In genomic region chr19:39110263-39110967, GRCh38 we compare ENCODE assay signal across 8 cellular contexts. TPM values are rescaled to one million over a fixed set of nuclear protein-coding genes. Genes with fewer than 3 reads are reported as not detected.
A peak's percentile ranks its signal among the peaks of the same experiment; 100 is the strongest.
DNase-seq lines count a peak whose midpoint lies in the region; ATAC-seq and TF ChIP-seq lines count a peak whose summit lies in the region.

No MANE protein-coding gene starts in this region.

- intact Hi-C loops in MCF 10A (cut with micrococcal nuclease): loop anchor here (1.0 to 5.0 kb wide), 2 partner anchors 58 to 148 kb away; no protein-coding TSS in a partner anchor

- H3K27me3 Mint-ChIP-seq in WTC11 (ENCODE audit: low read depth) (peaks cover 9% of the 10 kb centered on the region; the same call in 1 of the 2 replicates), MCF 10A (ENCODE audit: insufficient read depth, unreplicated experiment) (no peaks in the 10 kb centered on the region)

- TF ChIP-seq CTCF in GM10266 (IDR thresholded peaks at IDR 0.05; ENCODE audit: control insufficient read depth, insufficient read depth, low read depth, missing control alignments) (peak; percentile 86), WTC11 (IDR thresholded peaks at IDR 0.05) (peak; percentile 84), MCF 10A (IDR thresholded peaks at IDR 0.05; ENCODE audit: unreplicated experiment) (peak; percentile 81)

- no TSS peak for BruUV-seq in MCF 10A (replicated peaks; lab: Mats Ljungman, UMichigan)

- CTCF ChIA-PET in WTC11 (lab: Charles Lee): interaction anchor here (0.9 kb wide), 1 partner anchor 8 kb away, joined by 4 read pairs; no protein-coding TSS in a partner anchor
- CTCF ChIA-PET in MCF 10A (lab: Yijun Ruan, JAX): interaction anchor here (0.5 to 6.0 kb wide), 25 partner anchors 9 to 1029 kb away, joined by 3 to 65 read pairs (median 4); partner anchors contain the start of gene FAM98C

- H3K4me3 Mint-ChIP-seq in WTC11: no peak overlapping the region
- no peak overlapping the region for H3K4me3 Mint-ChIP-seq in MCF 10A (ENCODE audit: unreplicated experiment)

- H3K27me3 ChIP-seq in layer of hippocampus (ENCODE audit: control insufficient read depth, insufficient read depth, low read length): no peaks in the 10 kb centered on the region

- H3K27ac Mint-ChIP-seq in WTC11 (no peak overlapping the region; the same call in 1 of the 2 replicates), MCF 10A (ENCODE audit: low read depth, unreplicated experiment) (no peak overlapping the region)

- H3K4me1 Mint-ChIP-seq in WTC11 (peaks cover 10% of the 10 kb centered on the region), MCF 10A (ENCODE audit: insufficient read depth, unreplicated experiment) (peaks cover 30% of the 10 kb centered on the region)

- no peaks in the 10 kb centered on the region for H3K9me3 Mint-ChIP-seq in WTC11
- H3K9me3 Mint-ChIP-seq in MCF 10A (ENCODE audit: unreplicated experiment): no peaks in the 10 kb centered on the region

- DNase-seq in GM10266 (ENCODE audit: extremely low spot score) (peak; percentile 77), NCI-H2029 treated with DMSO at 0.1 percent for 48 hours (lab: John Stamatoyannopoulos, UW) (peak; percentile 53), WTC11 (ENCODE audit: low spot score) (peak; percentile 75), MCF 10A (ENCODE audit: unreplicated experiment) (peak; percentile 74)
- DNase-seq in stimulated activated CD4-positive, alpha-beta T cell treated with anti-CD3 and anti-CD28 coated beads, TNF-alpha, amount 100 ng/mL, for 4 hours (ENCODE audit: low read depth in 3 of 3): peak; percentile 53 to 71 (median 57)

- H3K36me3 Mint-ChIP-seq in WTC11 (no peaks in the 10 kb centered on the region), MCF 10A (ENCODE audit: insufficient read depth, unreplicated experiment) (no peaks in the 10 kb centered on the region)

- ATAC-seq in WTC11: peak; percentile 71
- no peak for ATAC-seq in HG02623 (IDR thresholded peaks at IDR 0.05; ENCODE audit: unreplicated experiment)
- no peak for ATAC-seq in HG02885 (IDR thresholded peaks at IDR 0.05; ENCODE audit: poor library complexity, unreplicated experiment)

- peak overlapping the region; percentile 22 for H3K27ac ChIP-seq in layer of hippocampus (ENCODE audit: low read depth, low read length)

- POLR2A ChIA-PET in WTC11 (lab: Charles Lee): no interaction called here
- POLR2A ChIA-PET in MCF 10A (lab: Yijun Ruan, JAX): interaction anchor here (0.9 to 2.1 kb wide), 2 partner anchors 217 to 708 kb away, joined by 3 to 7 read pairs; partner anchors contain the start of gene FAM98C

TF ChIP-seq in WTC11, 78 proteins besides CTCF, POLR2A, EP300 and RAD21:
- TF ChIP-seq CBFB (CRISPR knock-in tag; IDR thresholded peaks at IDR 0.05; ENCODE audit: low read depth): no peak
- no peak for TF ChIP-seq RELA (CRISPR knock-in tag; IDR thresholded peaks at IDR 0.05; ENCODE audit: borderline replicate concordance)
- no peak for TF ChIP-seq ZNF671 (CRISPR knock-in tag; IDR thresholded peaks at IDR 0.05)
- TF ChIP-seq EMX1 (CRISPR knock-in tag; IDR thresholded peaks at IDR 0.05): no peak
- no peak for TF ChIP-seq ATF3 (CRISPR knock-in tag; conservative IDR thresholded peaks at IDR 0.05)
- no peak for TF ChIP-seq ZNF532 (CRISPR knock-in tag; IDR thresholded peaks at IDR 0.05; ENCODE audit: borderline replicate concordance)
- no peak for TF ChIP-seq SOX15 (CRISPR knock-in tag; IDR thresholded peaks at IDR 0.05)
- TF ChIP-seq ATF6 (CRISPR knock-in tag; IDR thresholded peaks at IDR 0.05): no peak
- TF ChIP-seq JAZF1 (CRISPR knock-in tag; IDR thresholded peaks at IDR 0.05): no peak
- no peak for TF ChIP-seq SMAD4 (CRISPR knock-in tag; IDR thresholded peaks at IDR 0.05)
- TF ChIP-seq ZNF416 (CRISPR knock-in tag; IDR thresholded peaks at IDR 0.05): no peak
- no peak for TF ChIP-seq ATF2 (CRISPR knock-in tag; IDR thresholded peaks at IDR 0.05; ENCODE audit: borderline replicate concordance, low read depth)
- TF ChIP-seq RORB (CRISPR knock-in tag; IDR thresholded peaks at IDR 0.05): no peak
- no peak for TF ChIP-seq ZBTB43 (CRISPR knock-in tag; IDR thresholded peaks at IDR 0.05)
- no peak for TF ChIP-seq ATF1 (CRISPR knock-in tag; IDR thresholded peaks at IDR 0.05)
- no peak for TF ChIP-seq ZMAT4 (CRISPR knock-in tag; IDR thresholded peaks at IDR 0.05)
TF ChIP-seq in WTC11: peak in this region for 0.

RNA-seq across cellular contexts. Expression of gene PAK4, which starts 15.2 kb away (rescaled TPM):
- total RNA-seq in WTC11 (2021): 69.8 to 77.7 TPM (median 73.9 TPM) in 3 replicates
- total RNA-seq in MCF 10A (2022): 28.4 and 29.5 TPM in 2 replicates

RNA-seq across cellular contexts. Expression of gene ACP7, which starts 26.2 kb away (rescaled TPM):
- total RNA-seq in WTC11 (2021) (0.09 to 0.11 TPM (median 0.11 TPM) in 3 replicates), MCF 10A (2022) (not detected in 2 replicates)
